ENCODE assay signal across 8 cellular contexts in genomic region chr12:47817272-47818006, GRCh38. TPM values are rescaled to one million over a fixed set of nuclear protein-coding genes. Genes with fewer than 3 reads are reported as not detected.
DNase-seq lines count a peak whose midpoint lies in the region; ATAC-seq and TF ChIP-seq lines count a peak whose summit lies in the region.

No MANE protein-coding gene starts in this region.

- H3K27me3 ChIP-seq in HCT116 (ENCODE audit: insufficient read depth, low read length): no peaks in the 10 kb centered on the region

- H3K9me3 ChIP-seq in HCT116 (ENCODE audit: control insufficient read depth in 1 of 2, insufficient read depth in 1 of 2, low read depth in 1 of 2, low read length in 2 of 2): no peaks in the 10 kb centered on the region

- H2AFZ ChIP-seq in HCT116 (ENCODE audit: low read depth, low read length, poor library complexity, severe bottlenecking): no peak overlapping the region

- no peak overlapping the region for H3K4me3 ChIP-seq in HCT116 (replicated peaks in 1 of 2; ENCODE audit: low read depth in 1 of 2, low read length in 2 of 2)

- H3K79me2 ChIP-seq in HCT116 (ENCODE audit: insufficient read depth, low read length): peaks cover 71% of the 10 kb centered on the region

- H3K4me2 ChIP-seq in HCT116 (ENCODE audit: low read length): peak overlapping the region; percentile 100

- DNase-seq in HCT116 (ENCODE audit: low read depth, low spot score) (no peak), left ventricle myocardium superior (peak; percentile 24), HuH-7.5 (ENCODE audit: low spot score) (no peak), NCI-H1417 (lab: John Stamatoyannopoulos, UW) (no peak), NCI-H748 (lab: John Stamatoyannopoulos, UW; ENCODE audit: unreplicated experiment) (no peak)
- peak; percentile 37 for DNase-seq in activated CD4-positive, alpha-beta memory T cell treated with anti-CD3 and anti-CD28 coated beads for 36 hours
- DNase-seq in stimulated activated effector memory CD8-positive, alpha-beta T cell treated with anti-CD3 and anti-CD28 coated beads, Interleukin-12 subunit alpha, Interleukin-12 subunit beta, amount 100 ng/mL, for 72 hours (ENCODE audit: low spot score in 2 of 2): no peak

- H3K9me3 Mint-ChIP-seq in activated CD4-positive, alpha-beta memory T cell treated with anti-CD3 and anti-CD28 coated beads for 36 hours: peaks cover 3% of the 10 kb centered on the region
- no peaks in the 10 kb centered on the region for H3K9me3 Mint-ChIP-seq in stimulated activated effector memory CD8-positive, alpha-beta T cell treated with anti-CD3 and anti-CD28 coated beads, Interleukin-12 subunit alpha, Interleukin-12 subunit beta, amount 100 ng/mL, for 72 hours

- CTCF ChIA-PET in HCT116 (lab: Charles Lee): interaction anchor here (1.1 to 2.9 kb wide), 3 partner anchors 11 to 21 kb away, joined by 3 to 26 read pairs (median 7); no protein-coding TSS in a partner anchor
- CTCF ChIA-PET in activated CD4-positive, alpha-beta memory T cell treated with anti-CD3 and anti-CD28 coated beads for 36 hours (lab: Charles Lee): interaction anchor here (0.9 to 28.1 kb wide), 16 partner anchors 9 to 102 kb away, joined by 3 to 795 read pairs (median 5); partner anchors contain the start of genes RAPGEF3 and SLC48A1

- TF ChIP-seq POLR2A in HCT116 (IDR thresholded peaks at IDR 0.05; ENCODE audit: borderline replicate concordance, extremely low read depth, insufficient read depth, insufficient read length): no peak

- H3K27ac ChIP-seq in HCT116 (ENCODE audit: low read depth, low read length): peak overlapping the region; percentile 36

- H3K4me1 Mint-ChIP-seq in activated CD4-positive, alpha-beta memory T cell treated with anti-CD3 and anti-CD28 coated beads for 36 hours (ENCODE audit: low read depth): peaks cover 65% of the 10 kb centered on the region
- H3K4me1 Mint-ChIP-seq in stimulated activated effector memory CD8-positive, alpha-beta T cell treated with anti-CD3 and anti-CD28 coated beads, Interleukin-12 subunit alpha, Interleukin-12 subunit beta, amount 100 ng/mL, for 72 hours: peaks cover 86% of the 10 kb centered on the region

- TF ChIP-seq CTCF in HCT116 (IDR thresholded peaks at IDR 0.05 in 2 of 3, conservative IDR thresholded peaks at IDR 0.05 in 1 of 3; ENCODE audit: borderline replicate concordance in 1 of 3, insufficient read depth in 1 of 3, low read depth in 2 of 3, low read length in 2 of 3): peak in 1 of 3 experiments; percentile 18; a peak in 1 of 6 replicates

- H3K4me1 ChIP-seq in HCT116 (ENCODE audit: control insufficient read depth in 1 of 2, insufficient read depth in 2 of 2, low read length in 2 of 2): peaks cover 45 to 90% of the 10 kb centered on the region in 2 experiments

- peak overlapping the region; percentile 99 for H3K27ac Mint-ChIP-seq in activated CD4-positive, alpha-beta memory T cell treated with anti-CD3 and anti-CD28 coated beads for 36 hours
- H3K27ac Mint-ChIP-seq in stimulated activated effector memory CD8-positive, alpha-beta T cell treated with anti-CD3 and anti-CD28 coated beads, Interleukin-12 subunit alpha, Interleukin-12 subunit beta, amount 100 ng/mL, for 72 hours: peak overlapping the region; percentile 99

- no peak for ATAC-seq in HCT116
- ATAC-seq in left ventricle myocardium superior: no peak
- no peak for ATAC-seq in stimulated activated effector memory CD8-positive, alpha-beta T cell treated with anti-CD3 and anti-CD28 coated beads, Interleukin-12 subunit alpha, Interleukin-12 subunit beta, amount 100 ng/mL, for 72 hours
- no peak for ATAC-seq in GM21515 (IDR thresholded peaks at IDR 0.05; ENCODE audit: unreplicated experiment)

- POLR2A ChIA-PET in HCT116 (lab: Charles Lee): interaction anchor here (2.2 kb wide), 1 partner anchor 12 kb away, joined by 8 read pairs; no protein-coding TSS in a partner anchor
- POLR2A ChIA-PET in activated CD4-positive, alpha-beta memory T cell treated with anti-CD3 and anti-CD28 coated beads for 36 hours (lab: Charles Lee): interaction anchor here (0.6 to 16.2 kb wide), 8 partner anchors 8 to 88 kb away, joined by 3 to 540 read pairs (median 8); partner anchors contain the start of gene VDR

- TSS peak; percentile 47 for BruUV-seq in HCT116 (replicated peaks; lab: Mats Ljungman, UMichigan)

- no peaks in the 10 kb centered on the region for H3K36me3 ChIP-seq in HCT116 (ENCODE audit: control insufficient read depth in 1 of 2, insufficient read depth in 2 of 2, low read length in 2 of 2)

- no peaks in the 10 kb centered on the region for H4K20me1 ChIP-seq in HCT116 (ENCODE audit: insufficient read depth)

- RAD21 ChIA-PET in HCT116 (lab: Charles Lee; ENCODE audit: low non-redundant PET in 1 of 2, low total read pairs in 2 of 2, uncharacterized antibody in 2 of 2, unreplicated experiment in 2 of 2): no interaction called here

- no peak for TF ChIP-seq RAD21 in HCT116 (IDR thresholded peaks at IDR 0.05; ENCODE audit: low read depth)

- H3K9ac ChIP-seq in HCT116 (ENCODE audit: low read length): no peak overlapping the region

- H3K4me3 Mint-ChIP-seq in activated CD4-positive, alpha-beta memory T cell treated with anti-CD3 and anti-CD28 coated beads for 36 hours: peak overlapping the region; percentile 92
- peak overlapping the region; percentile 98 for H3K4me3 Mint-ChIP-seq in stimulated activated effector memory CD8-positive, alpha-beta T cell treated with anti-CD3 and anti-CD28 coated beads, Interleukin-12 subunit alpha, Interleukin-12 subunit beta, amount 100 ng/mL, for 72 hours

- no peaks in the 10 kb centered on the region for H3K27me3 Mint-ChIP-seq in activated CD4-positive, alpha-beta memory T cell treated with anti-CD3 and anti-CD28 coated beads for 36 hours

- H3K36me3 Mint-ChIP-seq in activated CD4-positive, alpha-beta memory T cell treated with anti-CD3 and anti-CD28 coated beads for 36 hours: peaks cover 60% of the 10 kb centered on the region
- peaks cover 77% of the 10 kb centered on the region for H3K36me3 Mint-ChIP-seq in stimulated activated effector memory CD8-positive, alpha-beta T cell treated with anti-CD3 and anti-CD28 coated beads, Interleukin-12 subunit alpha, Interleukin-12 subunit beta, amount 100 ng/mL, for 72 hours

- intact Hi-C loops in HCT116 (cut with micrococcal nuclease) (no loop called here), left ventricle myocardium superior (cut with micrococcal nuclease) (no loop called here)
- intact Hi-C loops in activated CD4-positive, alpha-beta memory T cell treated with anti-CD3 and anti-CD28 coated beads for 36 hours (cut with micrococcal nuclease): loop anchor here (1.0 to 10.0 kb wide), 4 partner anchors 7 to 1603 kb away; no protein-coding TSS in a partner anchor

- H3K9me2 ChIP-seq in HCT116 (ENCODE audit: insufficient read depth): no peaks in the 10 kb centered on the region

TF ChIP-seq in HCT116, 20 proteins besides CTCF, POLR2A, EP300 and RAD21:
- TF ChIP-seq EGR1 (IDR thresholded peaks at IDR 0.05; ENCODE audit: low read depth) (no peak), SIN3A (IDR thresholded peaks at IDR 0.05; ENCODE audit: low read depth) (no peak), POLR2AphosphoS5 (IDR thresholded peaks at IDR 0.05; ENCODE audit: low read depth, low read length) (no peak)
- TF ChIP-seq, protein P1, sequence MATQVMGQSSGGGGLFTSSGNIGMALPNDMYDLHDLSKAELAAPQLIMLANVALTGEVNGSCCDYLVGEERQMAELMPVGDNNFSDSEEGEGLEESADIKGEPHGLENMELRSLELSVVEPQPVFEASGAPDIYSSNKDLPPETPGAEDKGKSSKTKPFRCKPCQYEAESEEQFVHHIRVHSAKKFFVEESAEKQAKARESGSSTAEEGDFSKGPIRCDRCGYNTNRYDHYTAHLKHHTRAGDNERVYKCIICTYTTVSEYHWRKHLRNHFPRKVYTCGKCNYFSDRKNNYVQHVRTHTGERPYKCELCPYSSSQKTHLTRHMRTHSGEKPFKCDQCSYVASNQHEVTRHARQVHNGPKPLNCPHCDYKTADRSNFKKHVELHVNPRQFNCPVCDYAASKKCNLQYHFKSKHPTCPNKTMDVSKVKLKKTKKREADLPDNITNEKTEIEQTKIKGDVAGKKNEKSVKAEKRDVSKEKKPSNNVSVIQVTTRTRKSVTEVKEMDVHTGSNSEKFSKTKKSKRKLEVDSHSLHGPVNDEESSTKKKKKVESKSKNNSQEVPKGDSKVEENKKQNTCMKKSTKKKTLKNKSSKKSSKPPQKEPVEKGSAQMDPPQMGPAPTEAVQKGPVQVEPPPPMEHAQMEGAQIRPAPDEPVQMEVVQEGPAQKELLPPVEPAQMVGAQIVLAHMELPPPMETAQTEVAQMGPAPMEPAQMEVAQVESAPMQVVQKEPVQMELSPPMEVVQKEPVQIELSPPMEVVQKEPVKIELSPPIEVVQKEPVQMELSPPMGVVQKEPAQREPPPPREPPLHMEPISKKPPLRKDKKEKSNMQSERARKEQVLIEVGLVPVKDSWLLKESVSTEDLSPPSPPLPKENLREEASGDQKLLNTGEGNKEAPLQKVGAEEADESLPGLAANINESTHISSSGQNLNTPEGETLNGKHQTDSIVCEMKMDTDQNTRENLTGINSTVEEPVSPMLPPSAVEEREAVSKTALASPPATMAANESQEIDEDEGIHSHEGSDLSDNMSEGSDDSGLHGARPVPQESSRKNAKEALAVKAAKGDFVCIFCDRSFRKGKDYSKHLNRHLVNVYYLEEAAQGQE (IDR thresholded peaks at IDR 0.05; ENCODE audit: low read depth): no peak

RNA-seq across cellular contexts. Expression of gene HDAC7, which starts 2.3 kb away (rescaled TPM):
- total RNA-seq in HCT116 (2021; ENCODE audit: unreplicated experiment): 38.1 TPM
- polyA plus RNA-seq in HCT116 (2012): 23.3 and 24.6 TPM in 2 replicates
- total RNA-seq in activated CD4-positive, alpha-beta memory T cell treated with anti-CD3 and anti-CD28 coated beads for 36 hours: 100 to 1,000 TPM; 257 to 280 TPM
- total RNA-seq in left ventricle myocardium superior: 35.4 TPM

RNA-seq across cellular contexts. Expression of gene SLC48A1, which starts 44.4 kb away (rescaled TPM):
- 20.0 TPM for total RNA-seq in HCT116 (2021; ENCODE audit: unreplicated experiment)
- 12.2 and 15.7 TPM in 2 replicates for polyA plus RNA-seq in HCT116 (2012)
- 10 to 100 TPM; 13.7 to 16.2 TPM for total RNA-seq in activated CD4-positive, alpha-beta memory T cell treated with anti-CD3 and anti-CD28 coated beads for 36 hours
- 23.7 TPM for total RNA-seq in left ventricle myocardium superior

RNA-seq across cellular contexts. Expression of gene RAPGEF3, which starts 58.8 kb away (rescaled TPM):
- total RNA-seq in HCT116 (2021; ENCODE audit: unreplicated experiment) (1.8 TPM), left ventricle myocardium superior (37.6 TPM)
- 1.1 and 1.9 TPM in 2 replicates for polyA plus RNA-seq in HCT116 (2012)
- 1 to 10 TPM; 2.1 to 2.5 TPM for total RNA-seq in activated CD4-positive, alpha-beta memory T cell treated with anti-CD3 and anti-CD28 coated beads for 36 hours

Comparison
In these comparisons a context has a peak if more than half of its experiments do, and no peak if none do; other contexts are left out.
1. DNase-seq: peak in activated CD4-positive, alpha-beta memory T cell treated with anti-CD3 and anti-CD28 coated beads for 36 hours (single experiment) and left ventricle myocardium superior (single experiment); none in HCT116 (single experiment), stimulated activated effector memory CD8-positive, alpha-beta T cell treated with anti-CD3 and anti-CD28 coated beads, Interleukin-12 subunit alpha, Interleukin-12 subunit beta, amount 100 ng/mL, for 72 hours (0 of 2), HuH-7.5 (single experiment), NCI-H1417 (0 of 3) and NCI-H748 (single experiment).
2. RNA of gene RAPGEF3, which starts 58.8 kb away (total RNA-seq): 37.6 TPM in left ventricle myocardium superior (single experiment); 2.1 to 2.5 TPM in activated CD4-positive, alpha-beta memory T cell treated with anti-CD3 and anti-CD28 coated beads for 36 hours and 1.8 TPM in HCT116 (single experiment); every median in the first group is over 10 times any median in the second.